20 cellular contexts compared by ENCODE assay signal in genomic region chr9:119924736-119925135, GRCh38.
"Had no signal": no experiment of that assay in that cellular context is flagged by ENCODE, and none has a peak within 500 bp of the region (broad histone marks: within the 10 kb centered on the region; RNA-seq: fewer than 3 reads in every experiment).

No MANE protein-coding gene starts in this region.

- DNase-seq: activated CD4-positive, alpha-beta T cell treated with anti-CD3 and anti-CD28 coated beads, Interleukin-2, amount 50 U/mL, for 48 hours; activated effector memory CD4-positive, alpha-beta T cell treated with Interleukin-2 at 50 U/mL for 16 hours; activated naive CD4-positive, alpha-beta T cell treated with anti-CD3 and anti-CD28 coated beads for 36 hours; activated naive CD8-positive, alpha-beta T cell treated with anti-CD3 and anti-CD28 coated beads, Interleukin-2, amount 10 ng/mL, durations not matched to agents 7 days and 5 days; activated T-cell treated with anti-CD3 and anti-CD28 coated beads, Interleukin-2, amount 50 U/mL, for 72 hours; amniotic stem cell; effector memory CD8-positive, alpha-beta T cell; glutamatergic neuron; left ventricle myocardium superior; mammary epithelial cell; ovary; psoas muscle; stimulated activated CD4-positive, alpha-beta T cell treated with anti-CD3 and anti-CD28 coated beads, Interleukin-12 subunit alpha, Interleukin-12 subunit beta, amount 100 ng/mL, for 4 hours; stimulated activated CD4-positive, alpha-beta T cell treated with anti-CD3 and anti-CD28 coated beads, Interleukin-4, amount 100 ng/mL, for 4 hours; stimulated activated naive CD8-positive, alpha-beta T cell treated with anti-CD3 and anti-CD28 coated beads, Interleukin-15, Interleukin-2, amounts not matched to agents 100 U/mL and 50 U/mL, for 24 hours; upper lobe of right lung had no signal

- H3K27me3 ChIP-seq: breast epithelium, esophagus muscularis mucosa, hepatocyte, ovary, right atrium auricular region, upper lobe of right lung had no signal

- H3K4me1 ChIP-seq: breast epithelium, esophagus muscularis mucosa, psoas muscle, right atrium auricular region, upper lobe of right lung had no signal

- H3K9me3 ChIP-seq: ovary, psoas muscle had no signal

- H3K27ac ChIP-seq: breast epithelium, esophagus muscularis mucosa, hepatocyte, ovary, psoas muscle, right atrium auricular region, upper lobe of right lung had no signal

- H3K36me3 ChIP-seq: breast epithelium, esophagus muscularis mucosa, ovary, right atrium auricular region, upper lobe of right lung had no signal

- H3K4me3 ChIP-seq: breast epithelium, esophagus muscularis mucosa, hepatocyte, ovary, psoas muscle, right atrium auricular region, upper lobe of right lung had no signal
